Comparison of ENCODE assay signal across 1 cellular context in the genomic region with DNA sequence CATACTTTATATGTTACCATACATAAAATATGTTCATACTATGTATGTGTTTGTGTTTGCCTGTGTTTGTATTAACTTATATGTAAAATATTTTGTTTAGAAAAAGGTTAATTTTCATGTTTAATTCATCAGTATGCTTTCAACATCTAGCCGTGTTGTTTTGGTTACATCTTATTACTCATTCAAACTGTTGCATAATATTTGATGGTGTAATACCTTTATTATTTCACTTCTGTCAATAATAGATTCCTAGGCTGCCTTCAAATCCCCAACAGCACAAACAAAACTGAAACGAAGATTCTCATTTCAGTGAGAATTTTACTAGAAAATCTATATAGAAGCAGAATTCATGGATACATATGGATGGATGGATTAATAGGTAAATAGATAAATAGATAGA.
TF ChIP-seq lines count a peak whose summit lies in the region.

No MANE protein-coding gene starts in this region.

TF ChIP-seq in IMR-90, 13 proteins besides CTCF, POLR2A, EP300 and RAD21 (continued from another document):
- peak; percentile 54; the same call in 1 of the 2 replicates for TF ChIP-seq FOS (IDR thresholded peaks at IDR 0.05; ENCODE audit: low read depth, low read length)
- TF ChIP-seq, protein P1, sequence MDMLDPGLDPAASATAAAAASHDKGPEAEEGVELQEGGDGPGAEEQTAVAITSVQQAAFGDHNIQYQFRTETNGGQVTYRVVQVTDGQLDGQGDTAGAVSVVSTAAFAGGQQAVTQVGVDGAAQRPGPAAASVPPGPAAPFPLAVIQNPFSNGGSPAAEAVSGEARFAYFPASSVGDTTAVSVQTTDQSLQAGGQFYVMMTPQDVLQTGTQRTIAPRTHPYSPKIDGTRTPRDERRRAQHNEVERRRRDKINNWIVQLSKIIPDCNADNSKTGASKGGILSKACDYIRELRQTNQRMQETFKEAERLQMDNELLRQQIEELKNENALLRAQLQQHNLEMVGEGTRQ (IDR thresholded peaks at IDR 0.05; ENCODE audit: low read depth, low read length), result no peak
